ENCODE assay signal across 29 cellular contexts in the genomic region with DNA sequence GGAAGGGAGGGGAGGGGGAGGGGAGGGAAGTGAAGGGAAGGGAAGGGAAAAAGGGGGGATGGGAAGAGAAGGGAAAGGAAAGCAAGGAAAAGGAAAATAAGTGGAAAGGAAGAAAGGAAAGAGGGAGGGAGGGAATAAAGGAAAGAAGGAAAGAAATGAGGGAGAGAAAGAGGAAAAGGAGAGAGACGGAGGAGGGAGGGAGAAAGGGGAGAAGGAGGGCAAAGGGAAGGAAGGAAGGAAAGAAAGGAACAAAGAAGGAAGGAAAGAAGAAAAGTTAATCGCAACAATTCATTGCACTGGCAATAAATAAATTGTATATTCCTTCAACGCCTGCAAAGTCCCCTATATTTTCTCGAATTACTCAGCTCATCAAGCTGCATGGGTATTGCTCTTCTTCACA. TPM values are rescaled to one million over a fixed set of nuclear protein-coding genes. Genes with fewer than 3 reads are reported as not detected.
DNase-seq lines count a peak whose midpoint lies in the region; ATAC-seq, FAIRE-seq and TF ChIP-seq lines count a peak whose summit lies in the region.
"Had no signal": no experiment of that assay in that cellular context is flagged by ENCODE, and none has a peak within 500 bp of the region (broad histone marks: within the 10 kb centered on the region; RNA-seq: fewer than 3 reads in every experiment).

No MANE protein-coding gene starts in this region.

- 0% methylated on average over 3 of the region's 4 CpGs for WGBS in K562 (ENCODE audit: insufficient coverage, low coverage, missing lambda C conversion rate)
- 86 to 90% methylated on average over 4 of the region's 4 CpGs for WGBS in upper lobe of left lung, 2 donors

- H3K27me3 ChIP-seq in KMS-11 (ENCODE audit: insufficient read depth, low read depth) (no peaks in the 10 kb centered on the region), K562 (ENCODE audit: control insufficient read depth in 2 of 2, insufficient read depth in 2 of 2, low read length in 2 of 2) (no peaks in the 10 kb centered on the region; a peak in 1 of 5 replicates), upper lobe of left lung (peaks cover 0 to 26% (median 13%) of the 10 kb centered on the region in 4 donors), upper lobe of right lung (peaks cover 38% of the 10 kb centered on the region)

- TF ChIP-seq CTCF in KMS-11 (conservative IDR thresholded peaks at IDR 0.05; ENCODE audit: low read depth, low read length), result no peak
- no peak for TF ChIP-seq CTCF in OCI-LY7 (conservative IDR thresholded peaks at IDR 0.05; ENCODE audit: low read length)
- TF ChIP-seq CTCF in K562 (IDR thresholded peaks at IDR 0.05 in 2 of 3, conservative IDR thresholded peaks at IDR 0.05 in 1 of 3; ENCODE audit: insufficient read depth in 2 of 3, low read depth in 1 of 3, low read length in 3 of 3), result no peak
- TF ChIP-seq CTCF in upper lobe of left lung (IDR thresholded peaks at IDR 0.05), result no peak
- no peak for TF ChIP-seq CTCF in upper lobe of right lung (IDR thresholded peaks at IDR 0.05)

- H3K36me3 ChIP-seq in KMS-11 (ENCODE audit: insufficient read depth) (no peaks in the 10 kb centered on the region), OCI-LY7 (ENCODE audit: insufficient read depth, low read length) (no peaks in the 10 kb centered on the region), K562 (ENCODE audit: control insufficient read depth, insufficient read depth, low read length) (no peaks in the 10 kb centered on the region), upper lobe of left lung (no peaks in the 10 kb centered on the region), upper lobe of right lung (no peaks in the 10 kb centered on the region)
- H3K36me3 ChIP-seq: BE2C, BLaER1 had no signal

- TF ChIP-seq EP300 in K562 (IDR thresholded peaks at IDR 0.05; ENCODE audit: low read length) (no peak), upper lobe of left lung (IDR thresholded peaks at IDR 0.05) (no peak)

- peaks cover 7 to 10% (median 9%) of the 10 kb centered on the region in 3 donors for H3K4me1 Mint-ChIP-seq in T-cell

- BruUV-seq in OCI-LY7 (replicated peaks; lab: Mats Ljungman, UMichigan) (no TSS peak), K562 (replicated peaks; lab: Mats Ljungman, UMichigan) (no TSS peak)

- H4K20me1 ChIP-seq in KMS-11 (ENCODE audit: insufficient read depth) (no peaks in the 10 kb centered on the region), OCI-LY7 (ENCODE audit: insufficient read depth, low read length) (no peaks in the 10 kb centered on the region), K562 (replicated peaks; ENCODE audit: control insufficient read depth, insufficient read depth, low read length) (no peaks in the 10 kb centered on the region)

- no peak for DNase-seq in OCI-LY7 (ENCODE audit: low spot score)
- DNase-seq in K562 (ENCODE audit: extremely low read depth in 1 of 4, low spot score in 3 of 4), result no peak
- DNase-seq in upper lobe of left lung, result no peak
- no peak for DNase-seq in T-cell
- DNase-seq in upper lobe of right lung, result no peak
- DNase-seq: 8988T; ACHN; BE2C; C1 segment of cervical spinal cord; CD4-positive, alpha-beta memory T cell; CD4-positive, CD25-positive, alpha-beta regulatory T cell; CD8-positive, alpha-beta memory T cell; COR-L47; DMS 273 treated with DMSO at 0.1 percent for 48 hours; DMS153; DMS79; DND-41; EL; GDM1 had no signal

- peak overlapping the region; percentile 49 for H3K27ac ChIP-seq in KMS-11
- no peak overlapping the region for H3K27ac ChIP-seq in OCI-LY7 (ENCODE audit: low read depth, low read length, poor library complexity, severe bottlenecking)
- H3K27ac ChIP-seq in K562 (ENCODE audit: extremely low read depth, low read depth, low read length), result no peak overlapping the region
- no peak overlapping the region for H3K27ac ChIP-seq in upper lobe of left lung
- no peak overlapping the region for H3K27ac ChIP-seq in upper lobe of right lung
- H3K27ac ChIP-seq: BLaER1 had no signal

- peaks cover 69% of the 10 kb centered on the region for H3K4me1 ChIP-seq in KMS-11 (ENCODE audit: low read depth, poor library complexity, severe bottlenecking)
- peaks cover 59% of the 10 kb centered on the region for H3K4me1 ChIP-seq in OCI-LY7 (ENCODE audit: insufficient read depth, low read length, poor library complexity, severe bottlenecking)
- H3K4me1 ChIP-seq in K562 (replicated peaks in 1 of 2; ENCODE audit: control insufficient read depth in 2 of 2, insufficient read depth in 2 of 2, low read length in 2 of 2), result no peaks in the 10 kb centered on the region
- H3K4me1 ChIP-seq in upper lobe of left lung, result peaks cover 10 to 29% (median 17%) of the 10 kb centered on the region in 4 donors
- H3K4me1 ChIP-seq in upper lobe of right lung, result no peaks in the 10 kb centered on the region
- H3K4me1 ChIP-seq: BE2C had no signal

- no peaks in the 10 kb centered on the region for H3K79me2 ChIP-seq in KMS-11 (ENCODE audit: insufficient read depth, low read depth)
- H3K79me2 ChIP-seq in OCI-LY7 (ENCODE audit: insufficient read depth, low read depth, low read length), result no peaks in the 10 kb centered on the region
- H3K79me2 ChIP-seq in K562 (ENCODE audit: control insufficient read depth, insufficient read depth, low read length), result no peaks in the 10 kb centered on the region

- TF ChIP-seq RAD21 in K562 (CRISPR knock-in tag; conservative IDR thresholded peaks at IDR 0.05 in 1 of 2, IDR thresholded peaks at IDR 0.05 in 1 of 2), result no peak

- no peaks in the 10 kb centered on the region for H3K9me2 ChIP-seq in OCI-LY7 (ENCODE audit: insufficient read depth, low read length)

- H3K27me3 Mint-ChIP-seq in T-cell, result peaks cover 37 to 41% of the 10 kb centered on the region in 2 donors

- TF ChIP-seq POLR2A in K562 (conservative IDR thresholded peaks at IDR 0.05) (no peak), upper lobe of left lung (IDR thresholded peaks at IDR 0.05) (no peak)

- CTCF ChIA-PET in OCI-LY7 (lab: Charles Lee; ENCODE audit: unreplicated experiment) (no interaction called here), K562 (lab: Yijun Ruan, JAX; ENCODE audit: low intra/inter-chr PET ratio) (no interaction called here), T-cell (lab: Charles Lee) (interaction anchor here in 1 of 2 donors (0.5 kb wide), 1 partner anchor 1606 kb away, joined by 6 read pairs; no protein-coding TSS in a partner anchor)

- no peaks in the 10 kb centered on the region for H3K9me3 ChIP-seq in OCI-LY7 (ENCODE audit: low read length)
- H3K9me3 ChIP-seq in K562 (replicated peaks; ENCODE audit: control insufficient read depth, insufficient read depth, low read depth, low read length), result no peaks in the 10 kb centered on the region
- no peaks in the 10 kb centered on the region for H3K9me3 ChIP-seq in upper lobe of left lung
- H3K9me3 ChIP-seq in upper lobe of right lung, result no peaks in the 10 kb centered on the region
- H3K9me3 ChIP-seq: BE2C, BLaER1 had no signal

- in situ Hi-C loops in K562 (cut with MboI), result no loop called here

- H3K4me2 ChIP-seq in KMS-11, result peak overlapping the region; percentile 25; the same call in 1 of the 2 replicates
- H3K4me2 ChIP-seq in OCI-LY7 (ENCODE audit: low read length), result no peak overlapping the region
- H3K4me2 ChIP-seq in K562 (ENCODE audit: insufficient read depth, low read length), result no peak overlapping the region
- H3K4me2 ChIP-seq: BLaER1 had no signal

- H3K4me3 ChIP-seq in KMS-11 (IDR thresholded peaks at IDR 0.05; ENCODE audit: insufficient read depth, low read depth, low read length) (no peak overlapping the region), OCI-LY7 (ENCODE audit: low read depth, low read length, poor library complexity, severe bottlenecking) (no peak overlapping the region), K562 (no peak overlapping the region), upper lobe of left lung (no peak overlapping the region), upper lobe of right lung (no peak overlapping the region)
- H3K4me3 ChIP-seq: BLaER1, GM12878 had no signal

- H3K9me3 Mint-ChIP-seq in T-cell, result no peaks in the 10 kb centered on the region

- no peaks in the 10 kb centered on the region for H3K36me3 Mint-ChIP-seq in T-cell
- H3K36me3 Mint-ChIP-seq: CD4-positive, CD25-positive, alpha-beta regulatory T cell had no signal

- H3K9me1 ChIP-seq in K562 (ENCODE audit: control insufficient read depth, insufficient read depth, low read length), result no peaks in the 10 kb centered on the region

- intact Hi-C loops in OCI-LY7 (cut with micrococcal nuclease; ENCODE audit: unreplicated experiment), result no loop called here
- intact Hi-C loops in K562 (cut with micrococcal nuclease), result no loop called here
- intact Hi-C loops in upper lobe of right lung (cut with DNase I), result no loop called here

- H3K4me3 Mint-ChIP-seq in T-cell, result no peak overlapping the region
- H3K4me3 Mint-ChIP-seq: CD4-positive, alpha-beta memory T cell; CD4-positive, CD25-positive, alpha-beta regulatory T cell; CD8-positive, alpha-beta memory T cell had no signal

- POLR2A ChIA-PET in OCI-LY7 (lab: Charles Lee), result no interaction called here
- POLR2A ChIA-PET in K562 (lab: Yijun Ruan, JAX), result no interaction called here
- POLR2A ChIA-PET in T-cell (lab: Charles Lee), result no interaction called here

- no peak overlapping the region for H2AFZ ChIP-seq in KMS-11 (ENCODE audit: low read depth)
- peak overlapping the region; percentile 10; the same call in 1 of the 2 replicates for H2AFZ ChIP-seq in OCI-LY7 (ENCODE audit: low read length)
- no peak overlapping the region for H2AFZ ChIP-seq in K562 (ENCODE audit: low read depth, low read length)

- FAIRE-seq in K562 (lab: Jason Lieb, UNC), result no peak
- FAIRE-seq: A204.1, GM19239 had no signal

- H3K27ac Mint-ChIP-seq in T-cell, result no peak overlapping the region
- H3K27ac Mint-ChIP-seq: CD4-positive, alpha-beta memory T cell; CD4-positive, CD25-positive, alpha-beta regulatory T cell; CD8-positive, alpha-beta memory T cell had no signal

- ATAC-seq in K562 (no peak), upper lobe of left lung (ENCODE audit: low FRiP score in 2 of 2) (no peak), T-cell (replicated peaks in 1 of 4) (no peak), upper lobe of right lung (no peak)

- H3K9ac ChIP-seq in KMS-11, result no peak overlapping the region
- no peak overlapping the region for H3K9ac ChIP-seq in K562 (ENCODE audit: insufficient read depth in 1 of 2, low read depth in 2 of 2, low read length in 2 of 2)
- H3K9ac ChIP-seq: BLaER1 had no signal

RNA-seq across cellular contexts. Expression of gene VWC2, which starts 2.6 kb away (rescaled TPM):
- total RNA-seq in OCI-LY7 (2014; rRNA removed; shearing (Covaris generic)), result not detected in 2 replicates
- total RNA-seq in OCI-LY7 (2022) (not detected in 2 replicates), K562 (2014; rRNA removed) (not detected in 2 replicates), K562 (2014; rRNA removed; fragmentation: Illumina TruSeq; extraction: Trizol) (not detected in 2 replicates), K562 (2015; rRNA removed; fragmentation: Illumina TruSeq; extraction: Trizol) (not detected in 2 replicates), K562 (2021) (not detected in 2 replicates), upper lobe of left lung (under 1 TPM in 4 of 6 donors, not detected in 2; 0.09 to 0.20 (median 0.13) TPM), T-cell (not detected), upper lobe of right lung (0.23 TPM)
- not detected in 2 replicates for total RNA-seq in K562 (2011; cell fraction: chromatin; rRNA removed; ENCODE audit: low replicate concordance)
- not detected in 2 replicates for total RNA-seq in K562 (2011; cell fraction: nucleolus; rRNA removed)
- total RNA-seq in K562 (2011; cell fraction: nucleoplasm; rRNA removed), result not detected in 2 replicates
- polyA plus RNA-seq in K562 (2011; rRNA removed) (not detected in 2 replicates), K562 (2014; fragmentation: Illumina TruSeq; extraction: Trizol) (not detected in 2 replicates), K562 (2014; fragmentation: Nextera tagmentation; extraction: Ambion mirVana) (not detected), K562 (2014; rRNA removed) (not detected in 2 replicates)
- not detected in 2 replicates for polyA plus RNA-seq in K562 (2011; cell fraction: cytosol; rRNA removed)
- not detected in 2 replicates for polyA plus RNA-seq in K562 (2011; cell fraction: nucleus; rRNA removed)
- not detected in 2 replicates for polyA plus RNA-seq in K562 (2012)
- not detected in 2 replicates for polyA minus RNA-seq in K562 (2011; rRNA and poly(A)+ RNA removed)
- not detected in 2 replicates for polyA minus RNA-seq in K562 (2011; cell fraction: cytosol; rRNA and poly(A)+ RNA removed)
- not detected in 2 replicates for polyA minus RNA-seq in K562 (2011; cell fraction: nucleus; rRNA and poly(A)+ RNA removed)
- total RNA-seq: A673; CD4-positive, alpha-beta memory T cell; CD4-positive, CD25-positive, alpha-beta regulatory T cell; CD8-positive, alpha-beta memory T cell; Daoy; G401 had no signal
- polyA plus RNA-seq: AG04450; CD14-positive monocyte; CD4-positive, alpha-beta memory T cell; CD4-positive, CD25-positive, alpha-beta regulatory T cell; CD8-positive, alpha-beta memory T cell had no signal
